5 cellular contexts compared by ENCODE assay signal in the genomic region with DNA sequence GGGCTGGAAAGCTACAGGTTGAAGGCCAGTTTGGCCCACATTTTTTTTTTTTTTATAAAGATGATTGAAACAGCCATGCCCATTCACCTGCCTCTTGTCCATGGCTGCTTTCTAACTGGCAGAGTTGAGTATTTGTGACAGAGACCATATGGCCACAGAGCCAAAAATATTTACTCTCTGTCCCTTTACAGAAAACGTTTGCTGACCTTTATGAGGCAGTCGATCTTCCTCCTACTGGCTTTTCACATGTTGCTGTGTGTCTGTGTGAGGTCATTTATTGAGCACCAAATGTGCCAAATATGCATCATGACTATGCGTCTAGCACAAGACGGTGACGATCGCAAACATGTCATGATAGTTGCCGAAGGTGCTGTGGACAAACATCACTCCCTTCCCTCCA.
DNase-seq lines count a peak whose midpoint lies in the region; ATAC-seq, FAIRE-seq and TF ChIP-seq lines count a peak whose summit lies in the region.
"Not testable (repeated sequence)": the region's sequence is repeated elsewhere in the genome, so short reads cannot be mapped to it uniquely, and the experiment has no call there.

No MANE protein-coding gene starts in this region.

- H3K36me3 ChIP-seq in GM12878 (ENCODE audit: control insufficient read depth in 2 of 2, insufficient read depth in 2 of 2, low read length in 1 of 2) = not testable (repeated sequence)

- TF ChIP-seq POLR2A in GM12878 (IDR thresholded peaks at IDR 0.05; ENCODE audit: low read depth, low read length) = not testable (repeated sequence)

- DNase-seq in G401 (ENCODE audit: low spot score) (peak; percentile 33), cerebellar cortex (ENCODE audit: low spot score) (peak; percentile 34)
- not testable (repeated sequence) for DNase-seq in GM12878 (ENCODE audit: low read depth, low spot score); Right ventricle myocardium superior; left ventricle myocardium superior

- H3K27ac ChIP-seq in GM12878 (ENCODE audit: control insufficient read depth, insufficient read depth) = not testable (repeated sequence)

- SMC1A ChIA-PET in GM12878 (lab: Charles Lee; ENCODE audit: uncharacterized antibody, unreplicated experiment) = not testable (repeated sequence)

- H4K20me1 ChIP-seq in GM12878 (ENCODE audit: control insufficient read depth, insufficient read depth) = not testable (repeated sequence)

- H3K4me3 ChIP-seq in GM12878 = not testable (repeated sequence)

- not testable (repeated sequence) for H3K27me3 ChIP-seq in GM12878 (replicated peaks in 1 of 2; ENCODE audit: control insufficient read depth in 2 of 2, insufficient read depth in 2 of 2, low read length in 1 of 2)

- RAD21 ChIA-PET in GM12878 (lab: Charles Lee; ENCODE audit: unreplicated experiment) = not testable (repeated sequence)

- BruUV-seq in GM12878 (replicated peaks; lab: Mats Ljungman, UMichigan) = not testable (repeated sequence)

- FAIRE-seq in GM12878 (lab: Jason Lieb, UNC) = not testable (repeated sequence)

- not testable (repeated sequence) for H3K79me2 ChIP-seq in GM12878 (ENCODE audit: control insufficient read depth, insufficient read depth, low read length)

- in situ Hi-C loops in G401 (cut with HindIII; ENCODE audit: low sequenced_read_pairs); GM12878 (cut with MboI): not testable (repeated sequence)

- TF ChIP-seq EP300 in GM12878 (IDR thresholded peaks at IDR 0.05; ENCODE audit: borderline replicate concordance in 1 of 2, control insufficient read depth in 1 of 2, low read depth in 2 of 2, low read length in 2 of 2) = not testable (repeated sequence)

- intact Hi-C loops in GM12878 (cut with micrococcal nuclease; ENCODE audit: unreplicated experiment); Right ventricle myocardium superior (cut with DNase I); left ventricle myocardium superior (cut with micrococcal nuclease): not testable (repeated sequence)

- CTCF ChIA-PET in GM12878 (lab: Yijun Ruan, JAX) = not testable (repeated sequence)

- not testable (repeated sequence) for TF ChIP-seq RAD21 in GM12878 (IDR thresholded peaks at IDR 0.05; ENCODE audit: insufficient read depth, low read depth, low read length)

- WGBS in GM12878 (ENCODE audit: insufficient coverage, insufficient replicate concordance, low lambda C conversion rate, missing lambda C conversion rate) = 58% methylated on average over 7 of the region's 7 CpGs

- not testable (repeated sequence) for H2AFZ ChIP-seq in GM12878 (ENCODE audit: control insufficient read depth, low read depth, low read length)

- not testable (repeated sequence) for TF ChIP-seq CTCF in GM12878 (IDR thresholded peaks at IDR 0.05 in 2 of 3, conservative IDR thresholded peaks at IDR 0.05 in 1 of 3; ENCODE audit: control insufficient read depth in 2 of 3, extremely low read depth in 1 of 3, insufficient read depth in 1 of 3, low read depth in 3 of 3, low read length in 3 of 3)

- H3K9ac ChIP-seq in GM12878 (ENCODE audit: control insufficient read depth, insufficient read depth, low read length) = not testable (repeated sequence)

- POLR2A ChIA-PET in GM12878 (lab: Charles Lee) = not testable (repeated sequence)

- not testable (repeated sequence) for H3K4me2 ChIP-seq in GM12878 (ENCODE audit: control insufficient read depth, insufficient read depth)

- not testable (repeated sequence) for H3K4me1 ChIP-seq in GM12878 (ENCODE audit: control insufficient read depth, insufficient read depth, low read length)

- ATAC-seq in GM12878 = not testable (repeated sequence)
- ATAC-seq in Right ventricle myocardium superior (ENCODE audit: poor library complexity) = peak; percentile 20
- ATAC-seq in left ventricle myocardium superior = peak; percentile 25

- not testable (repeated sequence) for H3K9me3 ChIP-seq in GM12878 (replicated peaks; ENCODE audit: control insufficient read depth, insufficient read depth, low read length)

TF ChIP-seq in GM12878, 131 proteins besides CTCF, POLR2A, EP300 and RAD21:
- TF ChIP-seq, protein P1, sequence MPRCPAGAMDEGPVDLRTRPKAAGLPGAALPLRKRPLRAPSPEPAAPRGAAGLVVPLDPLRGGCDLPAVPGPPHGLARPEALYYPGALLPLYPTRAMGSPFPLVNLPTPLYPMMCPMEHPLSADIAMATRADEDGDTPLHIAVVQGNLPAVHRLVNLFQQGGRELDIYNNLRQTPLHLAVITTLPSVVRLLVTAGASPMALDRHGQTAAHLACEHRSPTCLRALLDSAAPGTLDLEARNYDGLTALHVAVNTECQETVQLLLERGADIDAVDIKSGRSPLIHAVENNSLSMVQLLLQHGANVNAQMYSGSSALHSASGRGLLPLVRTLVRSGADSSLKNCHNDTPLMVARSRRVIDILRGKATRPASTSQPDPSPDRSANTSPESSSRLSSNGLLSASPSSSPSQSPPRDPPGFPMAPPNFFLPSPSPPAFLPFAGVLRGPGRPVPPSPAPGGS (IDR thresholded peaks at IDR 0.05; ENCODE audit: borderline replicate concordance, insufficient read depth, low read depth, low read length, poor library complexity, severe bottlenecking) = peak; percentile 9
